Comparison of ENCODE assay signal across 19 cellular contexts in the genomic region with DNA sequence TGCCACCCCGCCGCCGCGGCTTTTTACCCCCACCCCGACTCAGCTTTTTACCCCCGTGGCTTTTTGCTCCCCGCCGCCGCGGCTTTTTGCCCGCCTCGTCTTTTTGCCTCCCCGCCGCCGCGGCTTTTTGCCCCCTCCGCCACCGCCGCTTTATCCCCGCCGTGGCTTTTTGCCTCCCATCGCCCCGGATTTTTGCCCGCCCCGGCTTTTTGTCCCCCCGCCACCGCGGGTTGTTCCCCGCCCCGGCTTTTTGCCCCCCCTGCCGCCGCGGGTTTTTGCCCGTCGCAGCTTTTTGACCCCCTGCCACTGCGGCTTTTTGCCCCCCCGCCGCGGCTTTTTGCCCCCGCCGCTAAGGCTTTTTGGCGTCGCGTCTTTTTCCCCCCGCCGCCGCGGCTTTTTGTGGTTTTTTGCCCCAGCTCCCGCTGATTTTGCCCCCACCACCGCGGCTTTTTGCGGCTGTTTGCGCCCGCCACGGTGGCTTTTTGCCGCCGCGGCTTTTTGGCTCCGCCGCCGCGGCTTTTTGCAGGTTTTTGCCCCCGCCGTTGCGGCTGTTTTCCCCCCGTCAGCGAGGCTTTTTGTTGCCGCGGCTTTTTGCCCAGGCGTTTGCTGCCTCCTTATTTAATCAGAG.
DNase-seq lines count a peak whose midpoint lies in the region; ATAC-seq, FAIRE-seq and TF ChIP-seq lines count a peak whose summit lies in the region.
"Had no signal": no experiment of that assay in that cellular context is flagged by ENCODE, and none has a peak within 500 bp of the region (broad histone marks: within the 10 kb centered on the region; RNA-seq: fewer than 3 reads in every experiment).

No MANE protein-coding gene starts in this region.

- H4K20me1 ChIP-seq in GM23248 (ENCODE audit: insufficient read depth) = no peaks in the 10 kb centered on the region

- H3F3A ChIP-seq in GM23248 (ENCODE audit: insufficient read depth) = no peaks in the 10 kb centered on the region

- no peak for TF ChIP-seq CTCF in kidney (IDR thresholded peaks at IDR 0.05; ENCODE audit: borderline replicate concordance, extremely low read depth, insufficient read depth)

- no peaks in the 10 kb centered on the region for H3K79me2 ChIP-seq in GM23248 (ENCODE audit: insufficient read depth)

- H3K27ac ChIP-seq in kidney (ENCODE audit: low read depth in 2 of 2, low read length in 2 of 2) (no peak overlapping the region), GM23248 (no peak overlapping the region)
- H3K27ac ChIP-seq: 22Rv1, A549, C4-2B had no signal

- DNase-seq in NCI-H748 (lab: John Stamatoyannopoulos, UW; ENCODE audit: unreplicated experiment) = peak; percentile 43
- DNase-seq in NCI-H748 treated with DMSO at 0.1 percent for 48 hours (lab: John Stamatoyannopoulos, UW) = no peak
- peak; percentile 7 for DNase-seq in H7
- DNase-seq in kidney = peak; percentile 70
- DNase-seq in H54 (ENCODE audit: insufficient read length, low spot score) = no peak
- DNase-seq in Right ventricle myocardium superior = no peak
- DNase-seq in GM23248 = no peak
- DNase-seq: AML-193; Caco-2; CD4-positive, alpha-beta T cell; GF-D8; HCEC 1CT; KBM-7 had no signal

- H3K27me3 ChIP-seq in H7 (ENCODE audit: control insufficient read depth, insufficient read depth, low read length) = no peaks in the 10 kb centered on the region
- H3K27me3 ChIP-seq in GM23248 (replicated peaks; ENCODE audit: insufficient read depth) = no peaks in the 10 kb centered on the region

- no peak overlapping the region for H2AFZ ChIP-seq in GM23248

- no peak overlapping the region for H3K4me3 ChIP-seq in H7 (ENCODE audit: insufficient read depth, low read depth, low read length)
- no peak overlapping the region for H3K4me3 ChIP-seq in kidney (ENCODE audit: low read length in 2 of 2)
- H3K4me3 ChIP-seq in GM23248 = no peak overlapping the region
- H3K4me3 ChIP-seq: A549 had no signal

- TF ChIP-seq POLR2A in H54 (IDR thresholded peaks at IDR 0.05; ENCODE audit: low read depth, low read length) = no peak

- in situ Hi-C loops in GM23248 (cut with MboI) = no loop called here

- no peak for FAIRE-seq in kidney (lab: Jason Lieb, UNC)
- no peak for FAIRE-seq in H54 (lab: Jason Lieb, UNC)
- FAIRE-seq: A549, D721Med, H1, HTR-8/SVneo had no signal

- intact Hi-C loops in kidney (cut with DNase I) (no loop called here), Right ventricle myocardium superior (cut with DNase I) (no loop called here)

- H3K9me2 ChIP-seq in GM23248 (ENCODE audit: insufficient read depth) = no peaks in the 10 kb centered on the region

- H3K9ac ChIP-seq in kidney (ENCODE audit: low read length in 2 of 2) = no peak overlapping the region
- H3K9ac ChIP-seq in GM23248 = no peak overlapping the region

- H3K36me3 ChIP-seq in H7 (replicated peaks; ENCODE audit: control insufficient read depth, insufficient read depth, low read length) (no peaks in the 10 kb centered on the region), kidney (ENCODE audit: control insufficient read depth in 1 of 2, insufficient read depth in 2 of 2, low read length in 2 of 2) (no peaks in the 10 kb centered on the region), GM23248 (ENCODE audit: low read depth) (no peaks in the 10 kb centered on the region)

- no peak for ATAC-seq in Right ventricle myocardium superior (ENCODE audit: poor library complexity)
- ATAC-seq: A549 had no signal

- WGBS in GM23248 (ENCODE audit: low coverage in 1 of 2, low lambda C conversion rate in 2 of 2, missing lambda C conversion rate in 2 of 2), 2 experiments = 28 to 32% methylated on average over 27 to 70 of the region's 70 CpGs

- H3K9me3 ChIP-seq in kidney (ENCODE audit: control insufficient read depth in 1 of 2, low read length in 2 of 2) (no peaks in the 10 kb centered on the region), GM23248 (ENCODE audit: low read depth) (no peaks in the 10 kb centered on the region)
- H3K9me3 ChIP-seq: A549, Caco-2 had no signal

- no peak overlapping the region for H3K4me2 ChIP-seq in GM23248 (ENCODE audit: unreplicated experiment)
- H3K4me2 ChIP-seq: A549 had no signal

- no peaks in the 10 kb centered on the region for H3K4me1 ChIP-seq in kidney (ENCODE audit: control insufficient read depth in 1 of 2, insufficient read depth in 1 of 2, low read depth in 1 of 2, low read length in 2 of 2)
- no peaks in the 10 kb centered on the region for H3K4me1 ChIP-seq in GM23248 (ENCODE audit: insufficient read depth)
- H3K4me1 ChIP-seq: A549, Caco-2 had no signal

Comparison
In these comparisons a context has a peak if more than half of its experiments do, and no peak if none do; other contexts are left out.
1. DNase-seq: peak in NCI-H748 (single experiment), H7 (single experiment) and kidney (single experiment); none in NCI-H748 treated with DMSO at 0.1 percent for 48 hours (single experiment), H54 (single experiment), Right ventricle myocardium superior (single experiment) and GM23248 (single experiment).